ENCODE assay signal across 15 cellular contexts in genomic region chr14:103442288-103442687, GRCh38.
"Had no signal": no experiment of that assay in that cellular context is flagged by ENCODE, and none has a peak within 500 bp of the region (broad histone marks: within the 10 kb centered on the region; RNA-seq: fewer than 3 reads in every experiment).

No MANE protein-coding gene starts in this region.

- H3K27me3 Mint-ChIP-seq: activated CD4-positive, alpha-beta T cell treated with anti-CD3 and anti-CD28 coated beads, Interleukin-2, amount 10 ng/mL, durations not matched to agents 7 days and 5 days; activated naive CD8-positive, alpha-beta T cell had no signal

- H3K9ac ChIP-seq: neural progenitor cell had no signal

- H3K4me3 Mint-ChIP-seq: activated CD4-positive, alpha-beta T cell treated with anti-CD3 and anti-CD28 coated beads, Interleukin-2, amount 10 ng/mL, durations not matched to agents 7 days and 5 days; activated naive CD8-positive, alpha-beta T cell; neural progenitor cell; stimulated activated effector memory CD8-positive, alpha-beta T cell treated with anti-CD3 and anti-CD28 coated beads, Interleukin-12 subunit alpha, Interleukin-12 subunit beta, amount 100 ng/mL, for 72 hours had no signal

- H3K27me3 ChIP-seq: esophagus muscularis mucosa, neural progenitor cell, ovary had no signal

- H3K36me3 ChIP-seq: neural progenitor cell, ovary had no signal

- H3K27ac Mint-ChIP-seq: activated CD4-positive, alpha-beta T cell treated with anti-CD3 and anti-CD28 coated beads, Interleukin-2, amount 10 ng/mL, durations not matched to agents 7 days and 5 days; activated naive CD8-positive, alpha-beta T cell; neural progenitor cell; stimulated activated effector memory CD8-positive, alpha-beta T cell treated with anti-CD3 and anti-CD28 coated beads, Interleukin-12 subunit alpha, Interleukin-12 subunit beta, amount 100 ng/mL, for 72 hours had no signal

- H3K4me2 ChIP-seq: neural progenitor cell had no signal

- DNase-seq: activated CD4-positive, alpha-beta T cell treated with anti-CD3 and anti-CD28 coated beads, Interleukin-2, amount 10 ng/mL, durations not matched to agents 7 days and 5 days; activated CD4-positive, CD25-positive, alpha-beta regulatory T cell; activated CD8-positive, alpha-beta memory T cell treated with anti-CD3 and anti-CD28 coated beads for 24 hours; activated gamma-delta T cell treated with Interleukin-2 at 50 U/mL for 16 hours; anterior cingulate cortex; islet precursor cell; midbrain; ovary; stimulated activated CD4-positive, alpha-beta T cell treated with anti-CD3 and anti-CD28 coated beads, Interleukin-12 subunit alpha, Interleukin-12 subunit beta, amount 100 ng/mL, for 4 hours had no signal

- H3K27ac ChIP-seq: esophagus muscularis mucosa, neural progenitor cell, ovary had no signal

- H2AFZ ChIP-seq: neural progenitor cell had no signal

- H3K9me3 ChIP-seq: esophagus muscularis mucosa, ovary had no signal

- H3K9me3 Mint-ChIP-seq: neural progenitor cell; stimulated activated effector memory CD8-positive, alpha-beta T cell treated with anti-CD3 and anti-CD28 coated beads, Interleukin-12 subunit alpha, Interleukin-12 subunit beta, amount 100 ng/mL, for 72 hours had no signal

- ATAC-seq: sciatic nerve; stimulated activated effector memory CD8-positive, alpha-beta T cell treated with anti-CD3 and anti-CD28 coated beads, Interleukin-12 subunit alpha, Interleukin-12 subunit beta, amount 100 ng/mL, for 72 hours had no signal

- H3K4me3 ChIP-seq: esophagus muscularis mucosa, lung, neural progenitor cell, ovary had no signal

- H3K4me1 ChIP-seq: neural progenitor cell had no signal
